In the genomic region with DNA sequence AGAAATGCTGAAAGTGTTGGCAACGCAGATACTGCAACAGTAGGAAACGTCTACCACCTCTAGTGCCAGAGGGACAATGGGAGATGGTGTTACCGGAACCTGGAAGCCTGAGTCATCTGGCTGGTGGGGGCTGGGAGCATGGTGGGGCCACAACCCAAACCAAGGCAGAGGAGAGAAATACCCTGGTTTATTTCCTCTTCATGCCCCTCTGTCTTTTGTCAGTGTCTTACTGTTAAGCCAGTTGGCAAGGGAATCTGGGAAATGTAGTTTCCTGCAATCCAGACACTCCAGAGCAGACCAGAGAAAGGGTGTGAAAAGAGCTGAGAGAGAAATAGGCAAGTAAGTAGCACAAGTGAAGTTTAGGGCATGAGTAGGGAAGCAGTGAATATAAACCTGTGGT, we compare ENCODE assay signal across 1 cellular context.
TF ChIP-seq lines count a peak whose summit lies in the region.

No MANE protein-coding gene starts in this region.

TF ChIP-seq in GM23338, 12 proteins besides CTCF, POLR2A, EP300 and RAD21 (continued from another document):
- TF ChIP-seq ZNF331 (CRISPR knock-in tag; IDR thresholded peaks at IDR 0.05; ENCODE audit: low read depth): no peak
- TF ChIP-seq POLR2AphosphoS5 (IDR thresholded peaks at IDR 0.05; ENCODE audit: low read depth): no peak
